36 cellular contexts compared by ENCODE assay signal in genomic region chr15:87689716-87690115, GRCh38.
"Had no signal": no experiment of that assay in that cellular context is flagged by ENCODE, and none has a peak within 500 bp of the region (broad histone marks: within the 10 kb centered on the region; RNA-seq: fewer than 3 reads in every experiment).

No MANE protein-coding gene starts in this region.

- H3K36me3 Mint-ChIP-seq: activated CD4-positive, alpha-beta memory T cell treated with anti-CD3 and anti-CD28 coated beads for 36 hours; brain; stimulated activated memory B cell treated with anti-CD40 and anti-IgM and Interleukin-4, amounts not matched to agents 10 μg/mL and 1 μg/mL and 100 μg/mL, for 72 hours had no signal

- H3K27ac ChIP-seq: ascending aorta, cardiac muscle cell, colonic mucosa, epithelial cell of prostate, esophagus squamous epithelium, gastroesophageal sphincter, hepatocyte, pancreas, prostate gland, thyroid gland, upper lobe of left lung, vagina, WERI-Rb-1 had no signal

- H3K4me3 Mint-ChIP-seq: activated CD4-positive, alpha-beta memory T cell treated with anti-CD3 and anti-CD28 coated beads for 36 hours; activated CD4-positive, alpha-beta T cell treated with anti-CD3 and anti-CD28 coated beads, Interleukin-2, amount 10 ng/mL, durations not matched to agents 24 days and 14 days; activated naive CD4-positive, alpha-beta T cell treated with anti-CD3 and anti-CD28 coated beads, Interleukin-2, amount 50 U/mL, for 24 hours; activated T-cell treated with anti-CD3 and anti-CD28 coated beads, Interleukin-2, amount 50 U/mL, for 4 hours; activated T-helper 17 cell treated with anti-CD3 and anti-CD28 coated beads, Interleukin-2, amount 50 U/mL, for 72 hours; brain; stimulated activated memory B cell treated with anti-CD40 and anti-IgM and Interleukin-4, amounts not matched to agents 10 μg/mL and 1 μg/mL and 100 μg/mL, for 72 hours; stimulated activated naive CD8-positive, alpha-beta T cell treated with anti-CD3 and anti-CD28 coated beads, Interleukin-15, amount 100 ng/mL, for 72 hours; T-helper 2 cell treated with Interferon-gamma antibody and Interleukin-4, amounts not matched to agents 5 μg/mL and 100 μg/mL, for 36 hours had no signal

- H3K4me3 ChIP-seq: ascending aorta, cardiac muscle cell, colonic mucosa, esophagus squamous epithelium, gastroesophageal sphincter, hepatocyte, mucosa of descending colon, pancreas, prostate gland, thyroid gland, upper lobe of left lung, vagina had no signal

- H3K4me2 ChIP-seq: hepatocyte had no signal

- ATAC-seq: activated T-cell treated with anti-CD3 and anti-CD28 coated beads, Interleukin-2, amount 50 U/mL, for 4 hours; activated T-helper 17 cell treated with anti-CD3 and anti-CD28 coated beads, Interleukin-2, amount 50 U/mL, for 72 hours; gastroesophageal sphincter; left ventricle myocardium superior; mucosa of descending colon; pancreas; sciatic nerve; stimulated activated memory B cell treated with anti-CD40 and anti-IgM and Interleukin-4, amounts not matched to agents 10 μg/mL and 1 μg/mL and 100 μg/mL, for 72 hours; stimulated activated naive CD8-positive, alpha-beta T cell treated with anti-CD3 and anti-CD28 coated beads, Interleukin-15, amount 100 ng/mL, for 72 hours had no signal

- H2AFZ ChIP-seq: hepatocyte had no signal

- FAIRE-seq: endometrium, small intestine had no signal

- H3K27ac Mint-ChIP-seq: activated CD4-positive, alpha-beta memory T cell treated with anti-CD3 and anti-CD28 coated beads for 36 hours; activated CD4-positive, alpha-beta T cell treated with anti-CD3 and anti-CD28 coated beads, Interleukin-2, amount 10 ng/mL, durations not matched to agents 24 days and 14 days; activated naive CD4-positive, alpha-beta T cell treated with anti-CD3 and anti-CD28 coated beads, Interleukin-2, amount 50 U/mL, for 24 hours; activated T-helper 17 cell treated with anti-CD3 and anti-CD28 coated beads, Interleukin-2, amount 50 U/mL, for 72 hours; brain; stimulated activated memory B cell treated with anti-CD40 and anti-IgM and Interleukin-4, amounts not matched to agents 10 μg/mL and 1 μg/mL and 100 μg/mL, for 72 hours; stimulated activated naive CD8-positive, alpha-beta T cell treated with anti-CD3 and anti-CD28 coated beads, Interleukin-15, amount 100 ng/mL, for 72 hours; T-helper 2 cell treated with Interferon-gamma antibody and Interleukin-4, amounts not matched to agents 5 μg/mL and 100 μg/mL, for 36 hours had no signal

- H3K4me1 ChIP-seq: ascending aorta, colonic mucosa, esophagus squamous epithelium, gastroesophageal sphincter, pancreas, prostate gland, thyroid gland, upper lobe of left lung, vagina had no signal

- H3K27me3 Mint-ChIP-seq: activated CD4-positive, alpha-beta memory T cell treated with anti-CD3 and anti-CD28 coated beads for 36 hours; activated CD4-positive, alpha-beta T cell treated with anti-CD3 and anti-CD28 coated beads, Interleukin-2, amount 10 ng/mL, durations not matched to agents 24 days and 14 days; stimulated activated memory B cell treated with anti-CD40 and anti-IgM and Interleukin-4, amounts not matched to agents 10 μg/mL and 1 μg/mL and 100 μg/mL, for 72 hours; stimulated activated naive CD8-positive, alpha-beta T cell treated with anti-CD3 and anti-CD28 coated beads, Interleukin-15, amount 100 ng/mL, for 72 hours had no signal

- H3K9me3 ChIP-seq: colonic mucosa, esophagus squamous epithelium, pancreas, prostate gland, thyroid gland, upper lobe of left lung, vagina had no signal

- H3K9me3 Mint-ChIP-seq: activated CD4-positive, alpha-beta memory T cell treated with anti-CD3 and anti-CD28 coated beads for 36 hours had no signal

- H3K27me3 ChIP-seq: ascending aorta, cardiac muscle cell, colonic mucosa, esophagus squamous epithelium, gastroesophageal sphincter, hepatocyte, pancreas, thyroid gland, upper lobe of left lung, vagina had no signal

- H3K4me1 Mint-ChIP-seq: activated T-helper 17 cell treated with anti-CD3 and anti-CD28 coated beads, Interleukin-2, amount 50 U/mL, for 72 hours; stimulated activated memory B cell treated with anti-CD40 and anti-IgM and Interleukin-4, amounts not matched to agents 10 μg/mL and 1 μg/mL and 100 μg/mL, for 72 hours had no signal

- H3K36me3 ChIP-seq: ascending aorta, cardiac muscle cell, colonic mucosa, esophagus squamous epithelium, gastroesophageal sphincter, pancreas, prostate gland, thyroid gland, upper lobe of left lung, vagina, WERI-Rb-1 had no signal

- H3K79me2 ChIP-seq: hepatocyte had no signal

- DNase-seq: activated CD4-positive, alpha-beta memory T cell treated with anti-CD3 and anti-CD28 coated beads for 36 hours; activated CD4-positive, alpha-beta T cell treated with anti-CD3 and anti-CD28 coated beads, Interleukin-2, amount 10 ng/mL, durations not matched to agents 24 days and 14 days; activated CD4-positive, CD25-positive, alpha-beta regulatory T cell treated with anti-CD3 and anti-CD28 coated beads, Interleukin-2, amount 50 U/mL, for 72 hours; activated gamma-delta T cell treated with Interleukin-2 at 50 U/mL for 16 hours; activated T-cell treated with anti-CD3 and anti-CD28 coated beads, Interleukin-2, amount 50 U/mL, for 4 hours; cerebellar nuclear complex; colonic mucosa; effector CD8-positive, alpha-beta T cell; esophagus squamous epithelium; islet precursor cell; left ventricle myocardium superior; mucosa of descending colon; pancreas; retina; small intestine; stimulated activated CD4-positive, alpha-beta T cell treated with anti-CD3 and anti-CD28 coated beads, Interleukin-4, amount 100 ng/mL, for 4 hours; stimulated activated CD8-positive, alpha-beta memory T cell treated with anti-CD3 and anti-CD28 coated beads, Interleukin-4, amount 100 ng/mL, for 48 hours; stimulated activated naive CD8-positive, alpha-beta T cell treated with anti-CD3 and anti-CD28 coated beads, Interleukin-15, amount 100 ng/mL, for 72 hours; T-helper 1 cell; thyroid gland; upper lobe of left lung; WERI-Rb-1 had no signal
